Comparison of ENCODE assay signal across 1 cellular context in genomic region chr11:9757809-9758675, GRCh38.
TF ChIP-seq lines count a peak whose summit lies in the region.

No MANE protein-coding gene starts in this region.

TF ChIP-seq in HepG2, 621 proteins besides CTCF, POLR2A, EP300 and RAD21 (continued from another document):
- TF ChIP-seq ZHX2 (IDR thresholded peaks at IDR 0.05; ENCODE audit: low read depth) (no peak), ZHX2 (CRISPR knock-in tag; IDR thresholded peaks at IDR 0.05; ENCODE audit: borderline replicate concordance) (no peak; the same call in 1 of the 2 replicates), CEBPB (IDR thresholded peaks at IDR 0.05; ENCODE audit: borderline replicate concordance, low read depth, low read length) (no peak), ZNF609 (CRISPR knock-in tag; IDR thresholded peaks at IDR 0.05; ENCODE audit: borderline replicate concordance) (no peak), ZNF816 (CRISPR knock-in tag; IDR thresholded peaks at IDR 0.05; ENCODE audit: borderline replicate concordance) (no peak), GLMP (CRISPR knock-in tag; IDR thresholded peaks at IDR 0.05; ENCODE audit: borderline replicate concordance) (no peak), ZNF687 (CRISPR knock-in tag; IDR thresholded peaks at IDR 0.05) (peak; percentile 92), CHCHD3 (CRISPR knock-in tag; IDR thresholded peaks at IDR 0.05) (no peak), IRF9 (CRISPR knock-in tag; IDR thresholded peaks at IDR 0.05; ENCODE audit: borderline replicate concordance) (0 out of 2 replicates have a peak, but pooled peaks have one; percentile 12), MAFF (IDR thresholded peaks at IDR 0.05; ENCODE audit: low read depth, low read length) (no peak), ZNF572 (CRISPR knock-in tag; IDR thresholded peaks at IDR 0.05) (0 out of 2 replicates have a peak, but pooled peaks have one; percentile 3), AKAP8 (CRISPR knock-in tag; IDR thresholded peaks at IDR 0.05) (no peak), MNT (IDR thresholded peaks at IDR 0.05) (no peak), AHDC1 (CRISPR knock-in tag; IDR thresholded peaks at IDR 0.05; ENCODE audit: borderline replicate concordance) (no peak), NAIF1 (CRISPR knock-in tag; IDR thresholded peaks at IDR 0.05; ENCODE audit: borderline replicate concordance) (no peak), ZBTB7A (CRISPR knock-in tag; IDR thresholded peaks at IDR 0.05) (peak; percentile 17; the same call in 1 of the 2 replicates), ZC3H4 (CRISPR knock-in tag; IDR thresholded peaks at IDR 0.05; ENCODE audit: borderline replicate concordance) (no peak), ZNF136 (CRISPR knock-in tag; IDR thresholded peaks at IDR 0.05; ENCODE audit: low read depth) (0 out of 2 replicates have a peak, but pooled peaks have one; percentile 31), ZSCAN5A (CRISPR knock-in tag; IDR thresholded peaks at IDR 0.05; ENCODE audit: borderline replicate concordance) (no peak), SCMH1 (CRISPR knock-in tag; IDR thresholded peaks at IDR 0.05; ENCODE audit: borderline replicate concordance) (no peak), ZNF766 (CRISPR knock-in tag; IDR thresholded peaks at IDR 0.05; ENCODE audit: borderline replicate concordance) (no peak; the same call in 1 of the 2 replicates), NFYB (CRISPR knock-in tag; IDR thresholded peaks at IDR 0.05) (no peak), SP140L (CRISPR knock-in tag; IDR thresholded peaks at IDR 0.05; ENCODE audit: borderline replicate concordance) (no peak)
